19 cellular contexts compared by ENCODE assay signal in the genomic region with DNA sequence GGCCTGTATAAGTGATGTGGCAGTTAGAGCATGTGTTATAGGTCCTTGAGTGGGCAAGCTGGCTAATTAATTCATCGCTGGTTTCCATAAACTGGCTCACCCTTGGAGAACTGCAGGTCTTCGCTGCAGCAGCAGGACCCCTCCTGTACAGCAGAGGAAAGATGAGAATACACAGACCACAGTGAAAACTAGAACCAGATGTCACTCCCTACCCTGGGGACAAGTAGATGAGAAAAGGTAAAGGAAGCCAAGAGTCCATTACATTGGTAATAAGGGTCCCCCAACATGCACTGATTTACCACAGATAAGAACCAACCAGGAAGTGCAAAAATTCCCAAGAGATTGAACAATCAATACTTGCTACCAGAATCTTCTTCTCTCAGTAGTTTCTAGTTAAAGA.
"Had no signal": no experiment of that assay in that cellular context is flagged by ENCODE, and none has a peak within 500 bp of the region (broad histone marks: within the 10 kb centered on the region; RNA-seq: fewer than 3 reads in every experiment).

No MANE protein-coding gene starts in this region.

- ATAC-seq: HepG2, T-helper 17 cell had no signal

- H3K4me3 Mint-ChIP-seq: T-helper 17 cell had no signal

- DNase-seq: IMR-90, Karpas-422, KG1, MM.1S, NCI-H1092 treated with DMSO at 0.1 percent for 48 hours, NCI-H1436, NCI-H187, NCI-H2029 treated with DMSO at 0.1 percent for 48 hours, NCI-H2171 treated with DMSO at 0.1 percent for 48 hours, NCI-H345, NCI-H446 treated with DMSO at 0.1 percent for 48 hours, NCI-H510A treated with DMSO at 0.1 percent for 48 hours, NCI-H69, NCI-H774, SHP77, T-helper 1 cell, T-helper 17 cell had no signal

- H3K27ac Mint-ChIP-seq: T-helper 17 cell had no signal

- H3K27ac ChIP-seq: RWPE1 had no signal

- H3K4me1 Mint-ChIP-seq: T-helper 17 cell had no signal

- H3K27me3 Mint-ChIP-seq: T-helper 17 cell had no signal
